ENCODE assay signal across 7 cellular contexts in genomic region chr12:56266068-56266633, GRCh38. TPM values are rescaled to one million over a fixed set of nuclear protein-coding genes. Genes with fewer than 3 reads are reported as not detected.
DNase-seq lines count a peak whose midpoint lies in the region; ATAC-seq and TF ChIP-seq lines count a peak whose summit lies in the region.
"Not testable (repeated sequence)": the region's sequence is repeated elsewhere in the genome, so short reads cannot be mapped to it uniquely, and the experiment has no call there.
"Had no signal": no experiment of that assay in that cellular context is flagged by ENCODE, and none has a peak within 500 bp of the region (broad histone marks: within the 10 kb centered on the region; RNA-seq: fewer than 3 reads in every experiment).

No MANE protein-coding gene starts in this region.

- DNase-seq in BJ (ENCODE audit: low read depth); MM.1S; activated naive CD4-positive, alpha-beta T cell treated with anti-CD3 and anti-CD28 coated beads for 36 hours; epithelial cell of esophagus (ENCODE audit: low read depth); memory B cell (ENCODE audit: low spot score in 2 of 2): not testable (repeated sequence)

- not testable (repeated sequence) for H3K9me2 ChIP-seq in MM.1S (replicated peaks; ENCODE audit: insufficient read depth, low read length)

- H3K4me2 ChIP-seq in MM.1S (ENCODE audit: low read depth, low read length), result peak overlapping the region; percentile 74

- H3K9me3 ChIP-seq in MM.1S (replicated peaks; ENCODE audit: insufficient read depth, low read length); skeletal muscle tissue (ENCODE audit: control insufficient read depth in 3 of 3, low read length in 3 of 3): not testable (repeated sequence)

- TF ChIP-seq CTCF in BJ (IDR thresholded peaks at IDR 0.05; ENCODE audit: insufficient read depth, low read depth, low read length); MM.1S (IDR thresholded peaks at IDR 0.05; ENCODE audit: low read length); epithelial cell of esophagus (IDR thresholded peaks at IDR 0.05; ENCODE audit: insufficient read depth, low read depth, low read length, missing control alignments): not testable (repeated sequence)

- peak overlapping the region; percentile 81 for H3K27ac Mint-ChIP-seq in activated naive CD4-positive, alpha-beta T cell treated with anti-CD3 and anti-CD28 coated beads for 36 hours
- peak overlapping the region; percentile 92 for H3K27ac Mint-ChIP-seq in memory B cell

- H3K4me1 ChIP-seq in MM.1S (ENCODE audit: low read length), result not testable (repeated sequence)
- peaks cover 37 to 55% (median 42%) of the 10 kb centered on the region in 3 donors for H3K4me1 ChIP-seq in skeletal muscle tissue (ENCODE audit: control insufficient read depth in 3 of 3, insufficient read depth in 3 of 3, low read length in 3 of 3)

- not testable (repeated sequence) for H3K27me3 Mint-ChIP-seq in activated naive CD4-positive, alpha-beta T cell treated with anti-CD3 and anti-CD28 coated beads for 36 hours (ENCODE audit: low read depth); memory B cell

- not testable (repeated sequence) for H3K9me3 Mint-ChIP-seq in activated naive CD4-positive, alpha-beta T cell treated with anti-CD3 and anti-CD28 coated beads for 36 hours; memory B cell

- peaks cover 29% of the 10 kb centered on the region for H3F3A ChIP-seq in MM.1S (ENCODE audit: insufficient read depth, low read length)

- H3K36me3 ChIP-seq in BJ (ENCODE audit: control insufficient read depth, insufficient read depth, low read length); MM.1S (replicated peaks; ENCODE audit: insufficient read depth, low read length): not testable (repeated sequence)
- H3K36me3 ChIP-seq in skeletal muscle tissue (ENCODE audit: control insufficient read depth in 3 of 3, insufficient read depth in 3 of 3, low read length in 3 of 3), result peaks cover 17 to 24% (median 17%) of the 10 kb centered on the region in 3 donors

- CTCF ChIA-PET in BJ (lab: Yijun Ruan, JAX), result interaction anchor here (1.2 to 4.4 kb wide), 9 partner anchors 8 to 148 kb away, joined by 3 to 24 read pairs (median 5); partner anchors contain the start of genes ANKRD52, CNPY2, CS and RNF41
- CTCF ChIA-PET in activated naive CD4-positive, alpha-beta T cell treated with anti-CD3 and anti-CD28 coated beads for 36 hours (lab: Charles Lee), result interaction anchor here (0.6 to 4.5 kb wide), 12 partner anchors 8 to 198 kb away, joined by 3 to 22 read pairs (median 4); partner anchors contain the start of genes ANKRD52, RNF41 and SMARCC2

- ATAC-seq in memory B cell (ENCODE audit: low read depth), result not testable (repeated sequence)

- POLR2A ChIA-PET in BJ (lab: Charles Lee), result interaction anchor here (0.6 to 1.2 kb wide), 2 partner anchors 8 to 148 kb away, joined by 4 to 5 read pairs; partner anchors contain the start of gene ANKRD52

- intact Hi-C loops in activated naive CD4-positive, alpha-beta T cell treated with anti-CD3 and anti-CD28 coated beads for 36 hours (cut with micrococcal nuclease), result loop anchor here (1.0 to 2.0 kb wide), 3 partner anchors 8 to 198 kb away; partner anchors contain the start of gene ANKRD52

- H3K79me2 ChIP-seq in MM.1S (ENCODE audit: low read length), result not testable (repeated sequence)

- peak overlapping the region; percentile 89 for H3K4me3 Mint-ChIP-seq in activated naive CD4-positive, alpha-beta T cell treated with anti-CD3 and anti-CD28 coated beads for 36 hours
- H3K4me3 Mint-ChIP-seq in memory B cell, result peak overlapping the region; percentile 86

- H3K4me3 ChIP-seq in BJ (ENCODE audit: low read depth, low read length) (peak overlapping the region; percentile 78), MM.1S (ENCODE audit: low read length) (peak overlapping the region; percentile 86), epithelial cell of esophagus (ENCODE audit: low read length) (peak overlapping the region; percentile 75), skeletal muscle tissue (ENCODE audit: low read length in 3 of 3) (peak overlapping the region; percentile 88 to 98 (median 93))

- peaks cover 16% of the 10 kb centered on the region for H3K4me1 Mint-ChIP-seq in activated naive CD4-positive, alpha-beta T cell treated with anti-CD3 and anti-CD28 coated beads for 36 hours (ENCODE audit: low read depth)
- peaks cover 10% of the 10 kb centered on the region for H3K4me1 Mint-ChIP-seq in memory B cell

- H4K20me1 ChIP-seq in MM.1S (ENCODE audit: insufficient read depth, low read length), result not testable (repeated sequence)

- not testable (repeated sequence) for H3K36me3 Mint-ChIP-seq in activated naive CD4-positive, alpha-beta T cell treated with anti-CD3 and anti-CD28 coated beads for 36 hours (ENCODE audit: low read depth); memory B cell

- H2AFZ ChIP-seq in MM.1S (ENCODE audit: low read length), result peak overlapping the region; percentile 86

- H3K27me3 ChIP-seq in BJ (ENCODE audit: control insufficient read depth, insufficient read depth, low read length); MM.1S (replicated peaks; ENCODE audit: insufficient read depth, low read length); skeletal muscle tissue (ENCODE audit: control insufficient read depth in 3 of 3, insufficient read depth in 3 of 3, low read length in 3 of 3): not testable (repeated sequence)

- H3K27ac ChIP-seq in MM.1S (ENCODE audit: low read length), result peak overlapping the region; percentile 86; the same call in 1 of the 2 replicates
- peak overlapping the region; percentile 98 for H3K27ac ChIP-seq in skeletal muscle tissue (ENCODE audit: low read depth, low read length)

- peak overlapping the region; percentile 87; the same call in 1 of the 2 replicates for H3K9ac ChIP-seq in MM.1S (ENCODE audit: low read length)
- H3K9ac ChIP-seq in skeletal muscle tissue (ENCODE audit: low read depth in 1 of 3, low read length in 3 of 3), result peak overlapping the region; percentile 87 to 98 (median 93)

RNA-seq across cellular contexts. Expression of gene COQ10A, which starts 0.6 kb away (rescaled TPM):
- 13.7 and 14.1 TPM in 2 replicates for polyA plus RNA-seq in BJ (2011; rRNA removed)
- polyA minus RNA-seq in BJ (2011; rRNA and poly(A)+ RNA removed), result 5.4 and 8.8 TPM in 2 replicates
- total RNA-seq in activated naive CD4-positive, alpha-beta T cell treated with anti-CD3 and anti-CD28 coated beads for 36 hours, result 1 to 10 TPM; 3.5 to 6.1 TPM
- total RNA-seq in skeletal muscle tissue, result 12.0 TPM

RNA-seq across cellular contexts. Expression of gene ANKRD52, which starts 8.0 kb away (rescaled TPM):
- polyA plus RNA-seq in BJ (2011; rRNA removed), result 21.0 and 26.8 TPM in 2 replicates
- polyA minus RNA-seq in BJ (2011; rRNA and poly(A)+ RNA removed), result 28.9 and 38.8 TPM in 2 replicates
- 10 to 100 TPM; 23.6 to 25.6 TPM for total RNA-seq in activated naive CD4-positive, alpha-beta T cell treated with anti-CD3 and anti-CD28 coated beads for 36 hours
- total RNA-seq in skeletal muscle tissue, result 6.8 TPM

RNA-seq across cellular contexts. Expression of gene CS, which starts 34.0 kb away (rescaled TPM):
- polyA plus RNA-seq in BJ (2011; rRNA removed), result 117 and 150 TPM in 2 replicates
- 110 and 113 TPM in 2 replicates for polyA minus RNA-seq in BJ (2011; rRNA and poly(A)+ RNA removed)
- 100 to 1,000 TPM; 330 to 336 TPM for total RNA-seq in activated naive CD4-positive, alpha-beta T cell treated with anti-CD3 and anti-CD28 coated beads for 36 hours
- 137 TPM for total RNA-seq in skeletal muscle tissue

RNA-seq across cellular contexts. Expression of gene SLC39A5, which starts 36.3 kb away (rescaled TPM):
- polyA plus RNA-seq in BJ (2011; rRNA removed), result not detected in 2 replicates
- not detected in 2 replicates for polyA minus RNA-seq in BJ (2011; rRNA and poly(A)+ RNA removed)
- 1 to 10 TPM in 1 of 2 experiments, under 1 TPM in 1; 0.98 to 1.8 TPM for total RNA-seq in activated naive CD4-positive, alpha-beta T cell treated with anti-CD3 and anti-CD28 coated beads for 36 hours
- total RNA-seq in skeletal muscle tissue, result not detected
- total RNA-seq: omental fat pad had no signal

RNA-seq across cellular contexts. Expression of gene NABP2, which starts 42.0 kb away (rescaled TPM):
- 47.5 and 52.0 TPM in 2 replicates for polyA plus RNA-seq in BJ (2011; rRNA removed)
- 8.7 and 17.1 TPM in 2 replicates for polyA minus RNA-seq in BJ (2011; rRNA and poly(A)+ RNA removed)
- 10 to 100 TPM; 57.4 to 59.0 TPM for total RNA-seq in activated naive CD4-positive, alpha-beta T cell treated with anti-CD3 and anti-CD28 coated beads for 36 hours
- total RNA-seq in skeletal muscle tissue, result 14.1 TPM
